In the genomic region with DNA sequence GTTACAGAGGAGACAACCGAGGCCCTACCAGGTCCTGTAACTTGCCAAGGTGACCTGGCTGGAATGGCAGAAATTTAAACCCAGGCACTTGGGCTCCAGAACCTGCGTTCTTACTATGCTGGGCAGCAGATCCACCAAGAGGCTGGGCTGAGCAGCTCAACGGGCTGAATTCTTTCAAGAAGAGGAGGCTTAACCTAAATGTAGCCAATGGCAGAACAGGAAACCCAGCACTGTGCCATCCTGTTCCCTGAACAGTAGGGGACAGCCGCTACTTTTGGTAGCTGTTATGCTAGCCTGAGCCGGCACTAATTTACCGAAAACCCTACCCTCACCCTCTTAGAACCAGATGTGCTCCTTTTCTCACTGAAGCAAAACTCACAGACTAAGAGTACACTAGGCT, we compare ENCODE assay signal across 11 cellular contexts.
"Had no signal": no experiment of that assay in that cellular context is flagged by ENCODE, and none has a peak within 500 bp of the region (broad histone marks: within the 10 kb centered on the region; RNA-seq: fewer than 3 reads in every experiment).

No MANE protein-coding gene starts in this region.

- H2AFZ ChIP-seq: parathyroid adenoma had no signal

- H3K27me3 ChIP-seq: breast epithelium, dorsolateral prefrontal cortex, gastrocnemius medialis, upper lobe of left lung had no signal

- H3K27ac ChIP-seq: gastrocnemius medialis, parathyroid adenoma, upper lobe of left lung had no signal

- H3K4me3 ChIP-seq: breast epithelium, dorsolateral prefrontal cortex, gastrocnemius medialis, upper lobe of left lung had no signal

- DNase-seq: activated CD4-positive, alpha-beta T cell treated with anti-CD3 and anti-CD28 coated beads for 4 hours; activated CD8-positive, alpha-beta memory T cell treated with anti-CD3 and anti-CD28 coated beads for 24 hours; amygdala; gastrocnemius medialis; left ventricle myocardium superior; small intestine; upper lobe of left lung had no signal

- ATAC-seq: gastrocnemius medialis, left ventricle myocardium superior, SK-N-SH treated with all-trans-retinoic acid at 6 μM for 48 hours had no signal

- H3K9ac ChIP-seq: parathyroid adenoma had no signal

- H3K79me2 ChIP-seq: parathyroid adenoma had no signal

- H3K4me1 ChIP-seq: breast epithelium, gastrocnemius medialis, parathyroid adenoma, upper lobe of left lung had no signal
